In genomic region chr10:128077155-128077875, GRCh38 we compare ENCODE assay signal across 18 cellular contexts.
"Had no signal": no experiment of that assay in that cellular context is flagged by ENCODE, and none has a peak within 500 bp of the region (broad histone marks: within the 10 kb centered on the region; RNA-seq: fewer than 3 reads in every experiment).

No MANE protein-coding gene starts in this region.

- H3K27ac Mint-ChIP-seq: activated B cell treated with CpG ODN at 0.5 μM for 24 hours; activated CD8-positive, alpha-beta T cell treated with anti-CD3 and anti-CD28 coated beads for 36 hours; activated naive CD8-positive, alpha-beta T cell; nephron progenitor cell had no signal

- H3K4me3 ChIP-seq: body of pancreas, colonic mucosa, esophagus squamous epithelium, prostate gland, SJSA1, smooth muscle cell, tibial artery had no signal

- H3K36me3 ChIP-seq: colonic mucosa, prostate gland, SJSA1 had no signal

- H3K4me1 ChIP-seq: body of pancreas, colonic mucosa, esophagus squamous epithelium, prostate gland, SJSA1, tibial artery had no signal

- H3K27me3 Mint-ChIP-seq: activated B cell treated with CpG ODN at 0.5 μM for 24 hours; activated CD8-positive, alpha-beta T cell treated with anti-CD3 and anti-CD28 coated beads for 36 hours; activated naive CD8-positive, alpha-beta T cell had no signal

- H3K27ac ChIP-seq: body of pancreas, colonic mucosa, esophagus squamous epithelium, prostate gland, SJSA1, tibial artery had no signal

- H3K4me1 Mint-ChIP-seq: activated B cell treated with CpG ODN at 0.5 μM for 24 hours, nephron progenitor cell had no signal

- H3K27me3 ChIP-seq: colonic mucosa, esophagus squamous epithelium, SJSA1, tibial artery had no signal

- DNase-seq: activated B cell treated with CpG ODN at 0.5 μM for 24 hours; activated CD4-positive, alpha-beta T cell treated with anti-CD3 and anti-CD28 coated beads for 48 hours; activated CD8-positive, alpha-beta T cell treated with anti-CD3 and anti-CD28 coated beads for 36 hours; amniotic stem cell; body of pancreas; central memory CD4-positive, alpha-beta T cell; colonic mucosa; effector CD4-positive, alpha-beta T cell; esophagus squamous epithelium; kidney glomerular epithelial cell; mesendoderm; nephron progenitor cell; right cardiac atrium; tibial artery had no signal

- H3K9me3 ChIP-seq: body of pancreas, colonic mucosa, esophagus squamous epithelium, prostate gland, SJSA1, tibial artery had no signal

- ATAC-seq: activated CD8-positive, alpha-beta T cell treated with anti-CD3 and anti-CD28 coated beads for 36 hours; body of pancreas had no signal

- H3K4me3 Mint-ChIP-seq: activated B cell treated with CpG ODN at 0.5 μM for 24 hours; activated CD8-positive, alpha-beta T cell treated with anti-CD3 and anti-CD28 coated beads for 36 hours; activated naive CD8-positive, alpha-beta T cell; nephron progenitor cell had no signal
